9 cellular contexts compared by ENCODE assay signal in the genomic region with DNA sequence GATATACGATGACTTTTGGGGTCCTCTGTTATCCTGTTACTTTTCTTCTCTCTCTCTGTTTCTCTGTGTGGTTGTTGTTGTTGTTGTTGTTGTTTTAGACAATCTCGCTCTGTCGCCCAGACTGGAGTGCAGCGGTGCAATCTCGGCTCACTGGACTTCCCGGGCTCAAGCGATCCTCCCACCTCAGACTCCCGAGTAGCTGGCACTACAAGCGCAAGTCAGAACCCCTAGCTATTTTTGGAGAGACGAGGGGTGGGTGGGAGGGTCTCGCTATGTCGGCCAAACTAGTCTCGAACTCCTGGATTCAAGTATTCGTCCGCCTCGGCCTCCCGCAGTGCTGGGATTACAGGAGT. TPM values are rescaled to one million over a fixed set of nuclear protein-coding genes. Genes with fewer than 3 reads are reported as not detected.
DNase-seq lines count a peak whose midpoint lies in the region; ATAC-seq and TF ChIP-seq lines count a peak whose summit lies in the region.
"Had no signal": no experiment of that assay in that cellular context is flagged by ENCODE, and none has a peak within 500 bp of the region (broad histone marks: within the 10 kb centered on the region; RNA-seq: fewer than 3 reads in every experiment).

No MANE protein-coding gene starts in this region.

- no peak for ATAC-seq in HG03378 (IDR thresholded peaks at IDR 0.05; ENCODE audit: unreplicated experiment)
- ATAC-seq in HG03469 (IDR thresholded peaks at IDR 0.05; ENCODE audit: unreplicated experiment): no peak
- no peak for ATAC-seq in GM21526 (IDR thresholded peaks at IDR 0.05; ENCODE audit: low FRiP score, unreplicated experiment)

- peaks cover 6% of the 10 kb centered on the region for H3K4me1 Mint-ChIP-seq in MCF 10A (ENCODE audit: insufficient read depth, unreplicated experiment)

- POLR2A ChIA-PET in AG04449 (lab: Yijun Ruan, JAX) (interaction anchor here (2.3 kb wide), 1 partner anchor 18 kb away, joined by 10 read pairs; no protein-coding TSS in a partner anchor), MCF 10A (lab: Yijun Ruan, JAX) (interaction anchor here (0.7 to 3.7 kb wide), 5 partner anchors 9 to 247 kb away, joined by 3 to 31 read pairs (median 5); a partner anchor contains a TSS)

- no peak for DNase-seq in AG04449 (ENCODE audit: low read depth, low spot score)
- DNase-seq in HFF-Myc (ENCODE audit: extremely low read depth, low read depth): no peak
- DNase-seq in MCF 10A (ENCODE audit: unreplicated experiment): no peak
- no peak for DNase-seq in GM20000 (ENCODE audit: low spot score)
- DNase-seq: cerebellar nuclear complex had no signal

- no TSS peak for BruUV-seq in MCF 10A (replicated peaks; lab: Mats Ljungman, UMichigan)

- peaks cover 7% of the 10 kb centered on the region for H3K36me3 Mint-ChIP-seq in MCF 10A (ENCODE audit: insufficient read depth, unreplicated experiment)

- H3K4me1 ChIP-seq in mesodermal cell (ENCODE audit: control insufficient read depth, insufficient read depth, low read length, poor library complexity, severe bottlenecking): no peaks in the 10 kb centered on the region

- intact Hi-C loops in MCF 10A (cut with micrococcal nuclease): loop anchor here (1.0 kb wide), 1 partner anchor 18 kb away; no protein-coding TSS in a partner anchor

- no peaks in the 10 kb centered on the region for H3K36me3 ChIP-seq in mesodermal cell (ENCODE audit: control insufficient read depth, insufficient read depth, low read length)

- H3K9me3 Mint-ChIP-seq in MCF 10A (ENCODE audit: unreplicated experiment): no peaks in the 10 kb centered on the region

- H3K27ac Mint-ChIP-seq in MCF 10A (ENCODE audit: low read depth, unreplicated experiment): no peak overlapping the region

- H3K27ac ChIP-seq in mesodermal cell (ENCODE audit: low read depth, low read length, severe bottlenecking): no peak overlapping the region

- peaks cover 8% of the 10 kb centered on the region for H3K27me3 Mint-ChIP-seq in MCF 10A (ENCODE audit: insufficient read depth, unreplicated experiment)

- H3K4me3 ChIP-seq in AG04449 (ENCODE audit: low read depth, low read length): peak overlapping the region; percentile 60
- H3K4me3 ChIP-seq in HFF-Myc (replicated peaks; ENCODE audit: low read depth, low read length): peak overlapping the region; percentile 56
- H3K4me3 ChIP-seq in mesodermal cell (ENCODE audit: extremely low read depth, insufficient read depth, low read length, poor library complexity, severe bottlenecking): peak overlapping the region; percentile 46

- 12 to 40% methylated on average over 1 to 7 of the region's 17 CpGs for WGBS in mesodermal cell (ENCODE audit: insufficient coverage in 2 of 2), 2 experiments

- H3K4me3 Mint-ChIP-seq in MCF 10A (ENCODE audit: unreplicated experiment): peak overlapping the region; percentile 74

- peaks cover 8% of the 10 kb centered on the region for H3K9me3 ChIP-seq in mesodermal cell (ENCODE audit: control insufficient read depth, low read length)

- TF ChIP-seq CTCF in AG04449 (IDR thresholded peaks at IDR 0.05; ENCODE audit: insufficient read depth, low read length, missing control alignments): no peak
- no peak for TF ChIP-seq CTCF in HFF-Myc (IDR thresholded peaks at IDR 0.05; ENCODE audit: low read depth, low read length, missing control alignments)
- TF ChIP-seq CTCF in MCF 10A (IDR thresholded peaks at IDR 0.05; ENCODE audit: unreplicated experiment): no peak
- TF ChIP-seq CTCF in GM20000 (IDR thresholded peaks at IDR 0.05; ENCODE audit: extremely low read depth, missing control alignments): no peak

- CTCF ChIA-PET in AG04449 (lab: Yijun Ruan, JAX) (interaction anchor here (0.7 to 20.3 kb wide), 5 partner anchors 11 to 549 kb away, joined by 3 to 380 read pairs (median 3); a partner anchor contains a TSS), MCF 10A (lab: Yijun Ruan, JAX) (interaction anchor here (0.6 to 9.2 kb wide), 3 partner anchors 7 to 310 kb away, joined by 3 to 84 read pairs (median 5); no protein-coding TSS in a partner anchor)

RNA-seq across cellular contexts. Expression of a gene that starts 19.1 kb away (rescaled TPM):
- 11.9 and 12.9 TPM in 2 replicates for total RNA-seq in MCF 10A (2022)
- polyA plus RNA-seq in mesodermal cell (2013, experiment 1 of 2): 20.4 TPM
- 19.2 TPM for polyA plus RNA-seq in mesodermal cell (2013, experiment 2 of 2)

RNA-seq across cellular contexts. Expression of a gene that starts 39.5 kb away (rescaled TPM):
- 71.7 and 75.4 TPM in 2 replicates for total RNA-seq in MCF 10A (2022)
- polyA plus RNA-seq in mesodermal cell (2013, experiment 1 of 2): 67.9 TPM
- polyA plus RNA-seq in mesodermal cell (2013, experiment 2 of 2): 65.0 TPM
